18 cellular contexts compared by ENCODE assay signal in genomic region chr3:90010341-90010740, GRCh38.
DNase-seq lines count a peak whose midpoint lies in the region; ATAC-seq, FAIRE-seq and TF ChIP-seq lines count a peak whose summit lies in the region.
"Had no signal": no experiment of that assay in that cellular context is flagged by ENCODE, and none has a peak within 500 bp of the region (broad histone marks: within the 10 kb centered on the region; RNA-seq: fewer than 3 reads in every experiment).

No MANE protein-coding gene starts in this region.

- H3K36me3 ChIP-seq in left ventricle myocardium inferior (no peaks in the 10 kb centered on the region), bronchial epithelial cell (ENCODE audit: control insufficient read depth, insufficient read depth, low read length) (no peaks in the 10 kb centered on the region), upper lobe of right lung (no peaks in the 10 kb centered on the region)
- H3K36me3 ChIP-seq: neutrophil had no signal

- DNase-seq in left ventricle myocardium inferior (no peak), Right ventricle myocardium inferior (ENCODE audit: missing footprints) (no peak), bronchial epithelial cell (ENCODE audit: low read depth) (peak; percentile 57), iris pigment epithelial cell (ENCODE audit: low read depth) (peak; percentile 19), upper lobe of right lung (no peak), NCI-H82 (lab: John Stamatoyannopoulos, UW) (no peak), germinal center (ENCODE audit: low spot score) (no peak), occipital lobe (lab: John Stamatoyannopoulos, UW) (no peak)
- DNase-seq: activated CD8-positive, alpha-beta memory T cell treated with anti-CD3 and anti-CD28 coated beads for 24 hours; Caco-2; glutamatergic neuron; NCI-H1694; NCI-H69; SHP77; stimulated activated CD4-positive, alpha-beta T cell treated with anti-CD3 and anti-CD28 coated beads, Interleukin-15, amount 100 ng/mL, for 24 hours; stimulated activated CD8-positive, alpha-beta memory T cell treated with anti-CD3 and anti-CD28 coated beads, Interleukin-4, amount 100 ng/mL, for 48 hours had no signal

- H3K9me3 ChIP-seq in left ventricle myocardium inferior (replicated peaks) (peaks cover 18% of the 10 kb centered on the region), upper lobe of right lung (no peaks in the 10 kb centered on the region)
- H3K9me3 ChIP-seq: A549, Caco-2, neutrophil had no signal

- peaks cover 20% of the 10 kb centered on the region for H3K4me1 ChIP-seq in left ventricle myocardium inferior
- H3K4me1 ChIP-seq in upper lobe of right lung, result peaks cover 18% of the 10 kb centered on the region
- H3K4me1 ChIP-seq: A549 had no signal

- FAIRE-seq in bronchial epithelial cell (lab: Jason Lieb, UNC), result no peak
- FAIRE-seq: A549 had no signal

- H3K27ac ChIP-seq in left ventricle myocardium inferior (replicated peaks), result peak overlapping the region; percentile 26
- no peak overlapping the region for H3K27ac ChIP-seq in upper lobe of right lung
- H3K27ac ChIP-seq: A549, neutrophil had no signal

- no peaks in the 10 kb centered on the region for H3K27me3 ChIP-seq in left ventricle myocardium inferior (ENCODE audit: low read depth)
- no peaks in the 10 kb centered on the region for H3K27me3 ChIP-seq in bronchial epithelial cell (ENCODE audit: control insufficient read depth, insufficient read depth, low read length)
- no peaks in the 10 kb centered on the region for H3K27me3 ChIP-seq in upper lobe of right lung
- H3K27me3 ChIP-seq: neutrophil had no signal

- ATAC-seq in Right ventricle myocardium inferior (no peak), upper lobe of right lung (peak; percentile 60)
- ATAC-seq: A549 had no signal

- intact Hi-C loops in left ventricle myocardium inferior (cut with micrococcal nuclease) (no loop called here), Right ventricle myocardium inferior (cut with DNase I) (no loop called here), upper lobe of right lung (cut with DNase I) (no loop called here)

- H3K4me3 ChIP-seq in left ventricle myocardium inferior (no peak overlapping the region), bronchial epithelial cell (ENCODE audit: low read depth, low read length) (no peak overlapping the region), upper lobe of right lung (no peak overlapping the region)
- H3K4me3 ChIP-seq: A549 had no signal

- TF ChIP-seq CTCF in left ventricle myocardium inferior (IDR thresholded peaks at IDR 0.05; ENCODE audit: borderline replicate concordance), result no peak
- no peak for TF ChIP-seq CTCF in bronchial epithelial cell (IDR thresholded peaks at IDR 0.05; ENCODE audit: insufficient read depth, low read length, severe bottlenecking)
- no peak for TF ChIP-seq CTCF in upper lobe of right lung (IDR thresholded peaks at IDR 0.05)

Comparison
In these comparisons a context has a peak if more than half of its experiments do, and no peak if none do; other contexts are left out.
1. DNase-seq: peak in bronchial epithelial cell (single experiment) and iris pigment epithelial cell (single experiment); none in left ventricle myocardium inferior (single experiment), Right ventricle myocardium inferior (single experiment), upper lobe of right lung (single experiment), NCI-H82 (single experiment), germinal center (single experiment) and occipital lobe (single experiment).